ENCODE assay signal across 29 cellular contexts in genomic region chr2:32833709-32834108, GRCh38.
"Had no signal": no experiment of that assay in that cellular context is flagged by ENCODE, and none has a peak within 500 bp of the region (broad histone marks: within the 10 kb centered on the region; RNA-seq: fewer than 3 reads in every experiment).

No MANE protein-coding gene starts in this region.

- H3K36me3 Mint-ChIP-seq: memory B cell had no signal

- H3K4me3 Mint-ChIP-seq: dendritic cell treated with granulocyte-macrophage colony-stimulating factor and Interleukin-4, amounts not matched to agents 40 ng/mL and 50 ng/mL, for 4 days; endodermal cell; memory B cell; naive thymus-derived CD4-positive, alpha-beta T cell; nephron progenitor cell; stimulated activated naive CD8-positive, alpha-beta T cell treated with anti-CD3 and anti-CD28 coated beads, Interleukin-15, amount 100 ng/mL, for 72 hours had no signal

- ATAC-seq: esophagus mucosa; gastrocnemius medialis; left ventricle myocardium superior; lower lobe of right lung; naive thymus-derived CD4-positive, alpha-beta T cell; pancreas; right lobe of liver; stimulated activated naive CD8-positive, alpha-beta T cell treated with anti-CD3 and anti-CD28 coated beads, Interleukin-15, amount 100 ng/mL, for 72 hours; upper lobe of right lung had no signal

- H3K4me1 ChIP-seq: colonic mucosa, gastrocnemius medialis, lower lobe of right lung, pancreas, right lobe of liver, suprapubic skin, transverse colon, upper lobe of right lung, uterus had no signal

- H3K27me3 Mint-ChIP-seq: memory B cell had no signal

- H3K27ac ChIP-seq: colonic mucosa, epithelial cell of prostate, gastrocnemius medialis, lower lobe of right lung, neutrophil, pancreas, right lobe of liver, suprapubic skin, transverse colon, upper lobe of right lung, uterus had no signal

- H3K27me3 ChIP-seq: colonic mucosa, gastrocnemius medialis, neutrophil, pancreas, right lobe of liver, suprapubic skin, transverse colon, upper lobe of right lung, uterus had no signal

- H3K27ac Mint-ChIP-seq: dendritic cell treated with granulocyte-macrophage colony-stimulating factor and Interleukin-4, amounts not matched to agents 40 ng/mL and 50 ng/mL, for 4 days; endodermal cell; naive thymus-derived CD4-positive, alpha-beta T cell; stimulated activated naive CD8-positive, alpha-beta T cell treated with anti-CD3 and anti-CD28 coated beads, Interleukin-15, amount 100 ng/mL, for 72 hours had no signal

- H3K9me3 ChIP-seq: colonic mucosa, neutrophil, pancreas, right lobe of liver, suprapubic skin, upper lobe of right lung had no signal

- DNase-seq: colonic mucosa; effector CD8-positive, alpha-beta T cell; endodermal cell; foreskin fibroblast; gastrocnemius medialis; head of caudate nucleus; left ventricle myocardium superior; lower lobe of right lung; midbrain; naive thymus-derived CD4-positive, alpha-beta T cell; nephron progenitor cell; pancreas; right lobe of liver; small intestine; stimulated activated CD4-positive, alpha-beta T cell treated with anti-CD3 and anti-CD28 coated beads, Interleukin-15, amount 100 ng/mL, for 24 hours; stimulated activated CD4-positive, alpha-beta T cell treated with anti-CD3 and anti-CD28 coated beads, Interleukin-4, amount 100 ng/mL, for 1 hour; stimulated activated CD8-positive, alpha-beta memory T cell treated with anti-CD3 and anti-CD28 coated beads, Interleukin-4, amount 100 ng/mL, for 48 hours; stimulated activated naive CD4-positive, alpha-beta T cell; stimulated activated naive CD8-positive, alpha-beta T cell treated with anti-CD3 and anti-CD28 coated beads, Interleukin-15, amount 100 ng/mL, for 72 hours; transverse colon; upper lobe of right lung; uterus had no signal

- FAIRE-seq: keratinocyte, pancreas, small intestine had no signal

- H3K36me3 ChIP-seq: colonic mucosa, gastrocnemius medialis, lower lobe of right lung, neutrophil, pancreas, right lobe of liver, suprapubic skin, transverse colon, upper lobe of right lung, uterus had no signal

- H3K4me3 ChIP-seq: colonic mucosa, gastrocnemius medialis, lower lobe of right lung, pancreas, right lobe of liver, suprapubic skin, transverse colon, upper lobe of right lung, uterus had no signal
